ENCODE assay signal across 21 cellular contexts in genomic region chr6:5068153-5068751, GRCh38. TPM values are rescaled to one million over a fixed set of nuclear protein-coding genes. Genes with fewer than 3 reads are reported as not detected.
DNase-seq lines count a peak whose midpoint lies in the region; ATAC-seq and TF ChIP-seq lines count a peak whose summit lies in the region.
"Had no signal": no experiment of that assay in that cellular context is flagged by ENCODE, and none has a peak within 500 bp of the region (broad histone marks: within the 10 kb centered on the region; RNA-seq: fewer than 3 reads in every experiment).

No MANE protein-coding gene starts in this region.

- H3K4me3 Mint-ChIP-seq in osteocyte (ENCODE audit: unreplicated experiment) = no peak overlapping the region
- H3K4me3 Mint-ChIP-seq in activated T-helper 17 cell treated with anti-CD3 and anti-CD28 coated beads, Interleukin-2, amount 50 U/mL, for 72 hours = no peak overlapping the region

- no peak overlapping the region for H3K4ac ChIP-seq in trophoblast cell (ENCODE audit: low read depth, low read length)

- ATAC-seq in left lobe of liver = peak; percentile 98
- no peak for ATAC-seq in activated T-helper 17 cell treated with anti-CD3 and anti-CD28 coated beads, Interleukin-2, amount 50 U/mL, for 72 hours (replicated peaks)
- ATAC-seq: GM12878, Right ventricle myocardium inferior, SK-N-SH treated with all-trans-retinoic acid at 6 μM for 48 hours had no signal

- H3K4me1 ChIP-seq in trophoblast cell (ENCODE audit: control insufficient read depth in 1 of 2, insufficient read depth in 2 of 2, low read length in 2 of 2) = no peaks in the 10 kb centered on the region
- H3K4me1 ChIP-seq: HAP-1, SJCRH30 had no signal

- no peak overlapping the region for H4K91ac ChIP-seq in trophoblast cell (ENCODE audit: low read depth, low read length)

- H3K9me3 ChIP-seq in trophoblast cell (ENCODE audit: insufficient read depth, low read depth, low read length) = peaks cover 1% of the 10 kb centered on the region
- H3K9me3 ChIP-seq: HAP-1, SJCRH30 had no signal

- no peak overlapping the region for H3K27ac Mint-ChIP-seq in osteocyte (ENCODE audit: unreplicated experiment)
- no peak overlapping the region for H3K27ac Mint-ChIP-seq in activated T-helper 17 cell treated with anti-CD3 and anti-CD28 coated beads, Interleukin-2, amount 50 U/mL, for 72 hours

- H2BK12ac ChIP-seq in trophoblast cell (ENCODE audit: low read length) = no peak overlapping the region

- no peak for TF ChIP-seq CTCF in osteocyte (IDR thresholded peaks at IDR 0.05)
- TF ChIP-seq CTCF in lower leg skin (IDR thresholded peaks at IDR 0.05) = peak in 1 of 3 donors; percentile 82

- no peaks in the 10 kb centered on the region for H3K27me3 ChIP-seq in trophoblast cell (ENCODE audit: insufficient read depth, low read length)
- H3K27me3 ChIP-seq: SJCRH30 had no signal

- no peaks in the 10 kb centered on the region for H3K4me1 Mint-ChIP-seq in osteocyte (ENCODE audit: unreplicated experiment)
- no peaks in the 10 kb centered on the region for H3K4me1 Mint-ChIP-seq in activated T-helper 17 cell treated with anti-CD3 and anti-CD28 coated beads, Interleukin-2, amount 50 U/mL, for 72 hours

- TF ChIP-seq POLR2A in lower leg skin (IDR thresholded peaks at IDR 0.05) = no peak

- no peaks in the 10 kb centered on the region for H3K79me1 ChIP-seq in trophoblast cell (ENCODE audit: low read length)

- no peak overlapping the region for H3K14ac ChIP-seq in trophoblast cell (ENCODE audit: low read length)

- no peak overlapping the region for H3K18ac ChIP-seq in trophoblast cell (ENCODE audit: low read length)

- H3K36me3 ChIP-seq in trophoblast cell (ENCODE audit: control insufficient read depth in 1 of 2, insufficient read depth in 2 of 2, low read length in 2 of 2) = no peaks in the 10 kb centered on the region
- H3K36me3 ChIP-seq: HAP-1, SJCRH30 had no signal

- no peak overlapping the region for H2AFZ ChIP-seq in trophoblast cell (ENCODE audit: insufficient read depth, low read length, poor library complexity)
- H2AFZ ChIP-seq: PC-9 had no signal

- intact Hi-C loops in lower leg skin (cut with DNase I; ENCODE audit: low total_unique reads) = no loop called here

- H3K23ac ChIP-seq in trophoblast cell (ENCODE audit: low read length) = no peak overlapping the region

- H3K4me3 ChIP-seq in lower leg skin (ENCODE audit: low read depth, poor library complexity, severe bottlenecking) (no peak overlapping the region), trophoblast cell (ENCODE audit: low read depth, low read length) (no peak overlapping the region)
- H3K4me3 ChIP-seq: GM12878, HAP-1, PC-9, SJCRH30 had no signal

- no peak overlapping the region for H2AK5ac ChIP-seq in trophoblast cell (ENCODE audit: low read length)

- WGBS in lower leg skin, 2 donors = 96% methylated on average over 17 of the region's 17 CpGs
- WGBS in trophoblast cell (ENCODE audit: extremely low coverage, insufficient coverage, insufficient read length) = no CpG with 5 or more reads among the region's 17 CpGs

- H2BK120ac ChIP-seq in trophoblast cell (ENCODE audit: insufficient read depth, low read length, poor library complexity) = no peak overlapping the region

- H3K27ac ChIP-seq in trophoblast cell (ENCODE audit: low read depth, low read length) = no peak overlapping the region
- H3K27ac ChIP-seq: PC-9, SJCRH30 had no signal

- no peak overlapping the region for H3K9ac ChIP-seq in trophoblast cell (ENCODE audit: low read length)

- no peaks in the 10 kb centered on the region for H3K27me3 Mint-ChIP-seq in osteocyte (ENCODE audit: unreplicated experiment)
- peaks cover 4% of the 10 kb centered on the region for H3K27me3 Mint-ChIP-seq in activated T-helper 17 cell treated with anti-CD3 and anti-CD28 coated beads, Interleukin-2, amount 50 U/mL, for 72 hours

- no peaks in the 10 kb centered on the region for H3K79me2 ChIP-seq in trophoblast cell (ENCODE audit: control insufficient read depth, insufficient read depth, low read length, poor library complexity)

- H3K9me3 Mint-ChIP-seq in osteocyte (ENCODE audit: unreplicated experiment) = peaks cover 6% of the 10 kb centered on the region
- H3K9me3 Mint-ChIP-seq in activated T-helper 17 cell treated with anti-CD3 and anti-CD28 coated beads, Interleukin-2, amount 50 U/mL, for 72 hours = no peaks in the 10 kb centered on the region

- DNase-seq in DMS53 (lab: John Stamatoyannopoulos, UW) (peak; percentile 91), HuH-7.5 (ENCODE audit: low spot score) (peak; percentile 56), left lobe of liver (ENCODE audit: low spot score) (peak; percentile 98), osteocyte (ENCODE audit: extremely low spot score, unreplicated experiment) (peak; percentile 54), lower leg skin (ENCODE audit: low spot score in 2 of 2) (no peak), trophoblast cell (no peak)
- DNase-seq: DMS153, GDM1, GOT3, Karpas-422, NCI-H1092, NCI-H1436, NCI-H187, NCI-H526, PC-9, SJCRH30 had no signal

- no peak overlapping the region for H2BK5ac ChIP-seq in trophoblast cell (ENCODE audit: low read depth, low read length, poor library complexity)

- no peaks in the 10 kb centered on the region for H3K36me3 Mint-ChIP-seq in osteocyte (ENCODE audit: unreplicated experiment)
- no peaks in the 10 kb centered on the region for H3K36me3 Mint-ChIP-seq in activated T-helper 17 cell treated with anti-CD3 and anti-CD28 coated beads, Interleukin-2, amount 50 U/mL, for 72 hours (ENCODE audit: low read depth)

- no peak overlapping the region for H4K8ac ChIP-seq in trophoblast cell (ENCODE audit: low read depth, low read length)

- H4K12ac ChIP-seq in trophoblast cell (ENCODE audit: low read depth, low read length) = no peak overlapping the region

- H3K4me2 ChIP-seq in trophoblast cell (ENCODE audit: low read length) = no peak overlapping the region
- H3K4me2 ChIP-seq: PC-9 had no signal

RNA-seq across cellular contexts. Expression of gene PPP1R3G, which starts 16.9 kb away (rescaled TPM):
- 0.40 TPM for total RNA-seq in left lobe of liver
- 0.29 and 0.40 TPM in 2 replicates for total RNA-seq in osteocyte
- 1 to 10 TPM in 3 of 4 donors, under 1 TPM in 1; 0.88 to 3.2 (median 2.9) TPM for total RNA-seq in lower leg skin
- 0.40 and 0.41 TPM in 2 replicates for polyA plus RNA-seq in trophoblast cell (2013)
- under 1 TPM in 1 of 2 donors, not detected in 1; 0.05 TPM for total RNA-seq in activated T-helper 17 cell treated with anti-CD3 and anti-CD28 coated beads, Interleukin-2, amount 50 U/mL, for 72 hours

Comparison
In these comparisons a context has a peak if more than half of its experiments do, and no peak if none do; other contexts are left out.
1. DNase-seq: peak in DMS53 (single experiment), HuH-7.5 (single experiment), left lobe of liver (single experiment) and osteocyte (single experiment); none in lower leg skin (0 of 2) and trophoblast cell (0 of 2).